In the genomic region with DNA sequence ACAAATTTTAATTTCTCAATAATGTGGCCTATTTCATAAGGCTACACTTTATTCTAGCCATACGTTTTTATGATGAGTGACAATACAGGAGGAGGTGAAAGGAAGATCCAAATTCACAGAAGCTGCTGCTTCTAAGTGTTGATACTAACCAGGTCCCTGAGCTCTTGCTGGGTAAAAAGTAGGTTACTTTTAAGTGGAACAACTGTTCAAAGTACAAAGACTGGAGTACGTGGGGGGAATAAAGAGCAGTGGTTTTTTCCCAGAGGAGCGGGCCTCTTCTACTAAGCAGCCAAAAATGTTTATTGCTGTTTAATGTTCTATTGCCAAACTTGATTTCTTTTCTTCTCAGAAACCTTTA, we compare ENCODE assay signal across 22 cellular contexts.
A peak's percentile ranks its signal among the peaks of the same experiment; 100 is the strongest.
DNase-seq lines count a peak whose midpoint lies in the region; ATAC-seq and TF ChIP-seq lines count a peak whose summit lies in the region.
"Had no signal": no experiment of that assay in that cellular context is flagged by ENCODE, and none has a peak within 500 bp of the region (broad histone marks: within the 10 kb centered on the region; RNA-seq: fewer than 3 reads in every experiment).

No MANE protein-coding gene starts in this region.

- WGBS in heart right ventricle, 2 donors: 36 to 41% methylated on average over 3 of the region's 3 CpGs

- no peak for TF ChIP-seq CTCF in heart right ventricle (IDR thresholded peaks at IDR 0.05)

- peaks cover 19% of the 10 kb centered on the region for H3K4me1 ChIP-seq in adipocyte (ENCODE audit: control insufficient read depth, insufficient read depth, low read length)
- peaks cover 0 to 43% (median 18%) of the 10 kb centered on the region in 9 donors for H3K4me1 ChIP-seq in heart right ventricle
- H3K4me1 ChIP-seq: Caco-2, right lobe of liver had no signal

- peak overlapping the region; percentile 18 to 63 (median 34) for H3K27ac ChIP-seq in heart right ventricle
- H3K27ac ChIP-seq: ovary, right lobe of liver, SK-N-MC, testis had no signal

- DNase-seq in Ammon's horn (ENCODE audit: low spot score): peak; percentile 11
- no peak for DNase-seq in adipocyte (ENCODE audit: low read depth)
- no peak for DNase-seq in heart right ventricle
- no peak for DNase-seq in sciatic nerve (ENCODE audit: low spot score)
- DNase-seq in SHP77 (lab: John Stamatoyannopoulos, UW): no peak
- no peak for DNase-seq in HT-29 (ENCODE audit: low spot score)
- DNase-seq: activated CD4-positive, CD25-positive, alpha-beta regulatory T cell; activated naive CD4-positive, alpha-beta T cell treated with anti-CD3 and anti-CD28 coated beads for 36 hours; C1 segment of cervical spinal cord; Caco-2; endodermal cell; esophagus squamous epithelium; NCI-H1105; NCI-H187 treated with DMSO at 0.1 percent for 48 hours; NCI-H69; ovary; right lobe of liver; stimulated activated naive B cell treated with anti-CD40 and anti-IgM and Interleukin-4, amounts not matched to agents 10 μg/mL and 1 μg/mL and 100 μg/mL, for 72 hours; testis had no signal

- peak overlapping the region; percentile 26 for H3K9ac ChIP-seq in adipocyte (ENCODE audit: low read length)

- no peaks in the 10 kb centered on the region for H3K9me3 ChIP-seq in adipocyte (ENCODE audit: control insufficient read depth, low read length)
- H3K9me3 ChIP-seq in heart right ventricle: no peaks in the 10 kb centered on the region
- H3K9me3 ChIP-seq: Caco-2, esophagus squamous epithelium, ovary, right lobe of liver, testis had no signal

- H3K36me3 ChIP-seq in adipocyte (ENCODE audit: control insufficient read depth, insufficient read depth, low read length, severe bottlenecking) (no peaks in the 10 kb centered on the region), heart right ventricle (no peaks in the 10 kb centered on the region)
- H3K36me3 ChIP-seq: esophagus squamous epithelium, ovary, right lobe of liver had no signal

- intact Hi-C loops in heart right ventricle (cut with DNase I) (loop anchor here in 5 of 10 donors (10.0 kb wide), 6 partner anchors 474 to 1054 kb away; no protein-coding TSS in a partner anchor), sciatic nerve (cut with DNase I) (no loop called here)

- H3K27me3 ChIP-seq in adipocyte (replicated peaks; ENCODE audit: control insufficient read depth, insufficient read depth, low read length) (no peaks in the 10 kb centered on the region), heart right ventricle (no peaks in the 10 kb centered on the region)
- H3K27me3 ChIP-seq: esophagus squamous epithelium, ovary, right lobe of liver, testis had no signal

- ATAC-seq in heart right ventricle (no peak), sciatic nerve (peak; percentile 32), HG03039 (IDR thresholded peaks at IDR 0.05; ENCODE audit: unreplicated experiment) (no peak)
- ATAC-seq: right lobe of liver; stimulated activated naive B cell treated with anti-CD40 and anti-IgM and Interleukin-4, amounts not matched to agents 10 μg/mL and 1 μg/mL and 100 μg/mL, for 72 hours had no signal

- no peak overlapping the region for H3K4me3 ChIP-seq in adipocyte (ENCODE audit: low read length)
- H3K4me3 ChIP-seq in heart right ventricle: no peak overlapping the region
- H3K4me3 ChIP-seq: esophagus squamous epithelium, lung, ovary, right lobe of liver, SK-N-MC, testis had no signal
